8 cellular contexts compared by ENCODE assay signal in genomic region chr11:14891143-14892035, GRCh38. TPM values are rescaled to one million over a fixed set of nuclear protein-coding genes. Genes with fewer than 3 reads are reported as not detected.
A peak's percentile ranks its signal among the peaks of the same experiment; 100 is the strongest.
DNase-seq lines count a peak whose midpoint lies in the region; ATAC-seq and TF ChIP-seq lines count a peak whose summit lies in the region.

No MANE protein-coding gene starts in this region.

- H3K9me3 ChIP-seq in BE2C (no peaks in the 10 kb centered on the region), colonic mucosa (no peaks in the 10 kb centered on the region)

- no peaks in the 10 kb centered on the region for H3K36me3 ChIP-seq in BE2C
- no peaks in the 10 kb centered on the region for H3K36me3 ChIP-seq in colonic mucosa

- ATAC-seq in HG03432 (IDR thresholded peaks at IDR 0.05; ENCODE audit: unreplicated experiment) = peak; percentile 63
- ATAC-seq in left lobe of liver = peak; percentile 82

- TF ChIP-seq CTCF in BE2C (IDR thresholded peaks at IDR 0.05; ENCODE audit: low read depth, low read length) (no peak), colonic mucosa (IDR thresholded peaks at IDR 0.05) (no peak)

- H3K27me3 ChIP-seq in BE2C = no peaks in the 10 kb centered on the region
- H3K27me3 ChIP-seq in colonic mucosa = no peaks in the 10 kb centered on the region

- intact Hi-C loops in colonic mucosa (cut with DNase I) = loop anchor here (10.0 kb wide), 1 partner anchor 247 kb away; the partner anchor contains the start of gene PDE3B

- DNase-seq in BE2C (peak; percentile 79), NCI-H510A treated with DMSO at 0.1 percent for 48 hours (lab: John Stamatoyannopoulos, UW) (peak; percentile 77), colonic mucosa (peak; percentile 92), left lobe of liver (ENCODE audit: low spot score) (peak; percentile 92)
- peak; percentile 89 for DNase-seq in activated CD4-positive, alpha-beta T cell treated with anti-CD3 and anti-CD28 coated beads for 48 hours
- peak; percentile 91 for DNase-seq in stimulated activated CD4-positive, alpha-beta T cell treated with anti-CD3 and anti-CD28 coated beads, Interleukin-1b, Interleukin-23, amount 100 ng/mL, for 48 hours

- peak overlapping the region; percentile 93 for H3K9ac ChIP-seq in colonic mucosa (ENCODE audit: low read depth in 2 of 2, low read length in 2 of 2)

- H3K4me3 ChIP-seq in BE2C (ENCODE audit: low read depth, low read length) (peak overlapping the region; percentile 71), colonic mucosa (peak overlapping the region; percentile 75)

- H3K27ac ChIP-seq in colonic mucosa = peak overlapping the region; percentile 99

- no peaks in the 10 kb centered on the region for H3K4me1 ChIP-seq in BE2C
- H3K4me1 ChIP-seq in colonic mucosa = no peaks in the 10 kb centered on the region

- TF ChIP-seq POLR2A in GM19193 (IDR thresholded peaks at IDR 0.05; ENCODE audit: extremely low read depth, insufficient read depth, insufficient read length) = peak; percentile 70

RNA-seq across cellular contexts. Expression of gene CYP2R1, which starts 0.6 kb away (rescaled TPM):
- polyA plus RNA-seq in BE2C (2012; ENCODE audit: insufficient read depth, insufficient read length, low read depth) = 9.8 TPM
- total RNA-seq in colonic mucosa (10 to 100 TPM; 11.1 to 17.7 TPM), left lobe of liver (6.6 TPM)

Comparison
In these comparisons a context has a peak if more than half of its experiments do, and no peak if none do; other contexts are left out.
1. Peak in every context shown above with its lines: DNase-seq, ATAC-seq, H3K4me3 ChIP-seq and H3K27ac ChIP-seq.